In genomic region chr4:150582101-150582565, GRCh38 we compare ENCODE assay signal across 13 cellular contexts. TPM values are rescaled to one million over a fixed set of nuclear protein-coding genes. Genes with fewer than 3 reads are reported as not detected.
DNase-seq lines count a peak whose midpoint lies in the region; ATAC-seq, FAIRE-seq and TF ChIP-seq lines count a peak whose summit lies in the region.
"Had no signal": no experiment of that assay in that cellular context is flagged by ENCODE, and none has a peak within 500 bp of the region (broad histone marks: within the 10 kb centered on the region; RNA-seq: fewer than 3 reads in every experiment).

MAB21L2 (plus strand) TSS chr4:150582151; CDS start chr4:150583030, 879 bp downstream.

- H3K9me3 ChIP-seq in H9 (ENCODE audit: control insufficient read depth, low read depth, low read length) = no peaks in the 10 kb centered on the region
- H3K9me3 ChIP-seq in kidney (ENCODE audit: control insufficient read depth in 1 of 2, low read length in 2 of 2) = no peaks in the 10 kb centered on the region
- peaks cover 0 to 5% (median 3%) of the 10 kb centered on the region in 3 donors for H3K9me3 ChIP-seq in skeletal muscle tissue (ENCODE audit: control insufficient read depth in 3 of 3, low read length in 3 of 3)

- H3K36me3 Mint-ChIP-seq in H9 (ENCODE audit: insufficient read depth in 1 of 3, low read depth in 3 of 3) = no peaks in the 10 kb centered on the region; a peak in 1 of 7 replicates
- no peaks in the 10 kb centered on the region for H3K36me3 Mint-ChIP-seq in chondrocyte (ENCODE audit: low read depth)

- H2BK5ac ChIP-seq in H9 (ENCODE audit: insufficient read length, low read length) = no peak within 1 kb of the TSS

- WGBS in H9 (ENCODE audit: extremely low coverage, insufficient read length, low lambda C conversion rate) = no CpG with 5 or more reads among the region's 19 CpGs

- H3K9me3 Mint-ChIP-seq in H9 (peaks cover 0 to 3% of the 10 kb centered on the region in 2 experiments; a peak in 1 of 5 replicates), chondrocyte (ENCODE audit: low read depth) (no peaks in the 10 kb centered on the region)
- H3K9me3 Mint-ChIP-seq: activated CD8-positive, alpha-beta T cell treated with anti-CD3 and anti-CD28 coated beads for 36 hours; activated naive CD8-positive, alpha-beta T cell treated with anti-CD3 and anti-CD28 coated beads, Interleukin-2, amount 10 ng/mL, durations not matched to agents 7 days and 5 days had no signal

- H3K4me3 ChIP-seq in kidney (ENCODE audit: low read length in 2 of 2) (peak within 1 kb of the TSS; percentile 36 to 41), skeletal muscle tissue (ENCODE audit: low read length in 3 of 3) (peak within 1 kb of the TSS; percentile 46 to 62 (median 53))

- no peak within 1 kb of the TSS for H3T11ph ChIP-seq in H9 (ENCODE audit: low read length)

- TF ChIP-seq CTCF in H9 (conservative IDR thresholded peaks at IDR 0.05) (no peak), chondrocyte (IDR thresholded peaks at IDR 0.05) (peak; percentile 46), kidney (IDR thresholded peaks at IDR 0.05; ENCODE audit: borderline replicate concordance, extremely low read depth, insufficient read depth) (no peak)

- no peak within 1 kb of the TSS for H2AK5ac ChIP-seq in H9 (ENCODE audit: insufficient read length, low read length)

- no peak within 1 kb of the TSS for H3K56ac ChIP-seq in H9 (ENCODE audit: insufficient read length, low read depth, low read length)

- H2BK120ac ChIP-seq in H9 (ENCODE audit: low read depth, low read length, poor library complexity, severe bottlenecking) = no peak within 1 kb of the TSS

- no peak within 1 kb of the TSS for H2AFZ ChIP-seq in H9 (ENCODE audit: low read length)

- H3K4me1 ChIP-seq in H9 (ENCODE audit: insufficient read depth, low read length) (0 out of 2 replicates have a peak, but pooled peaks cover 2% of the 10 kb centered on the region), kidney (ENCODE audit: control insufficient read depth in 1 of 2, insufficient read depth in 1 of 2, low read depth in 1 of 2, low read length in 2 of 2) (no peaks in the 10 kb centered on the region), skeletal muscle tissue (ENCODE audit: control insufficient read depth in 3 of 3, insufficient read depth in 3 of 3, low read length in 3 of 3) (no peaks in the 10 kb centered on the region)

- H2BK12ac ChIP-seq in H9 (ENCODE audit: insufficient read length, low read depth, low read length) = no peak within 1 kb of the TSS

- H3K9ac ChIP-seq in H9 (ENCODE audit: extremely low read depth, insufficient read length, low read length) (no peak within 1 kb of the TSS), kidney (ENCODE audit: low read length in 2 of 2) (no peak within 1 kb of the TSS), skeletal muscle tissue (ENCODE audit: low read depth in 1 of 3, low read length in 3 of 3) (no peak within 1 kb of the TSS)

- no peak within 1 kb of the TSS for H4K5ac ChIP-seq in H9 (ENCODE audit: insufficient read length, low read depth, low read length)

- H2BK15ac ChIP-seq in H9 (ENCODE audit: low read depth, low read length) = no peak within 1 kb of the TSS

- peaks cover 81% of the 10 kb centered on the region for H3K27me3 Mint-ChIP-seq in H9 (ENCODE audit: low read depth)
- H3K27me3 Mint-ChIP-seq in chondrocyte (ENCODE audit: low read depth) = no peaks in the 10 kb centered on the region
- H3K27me3 Mint-ChIP-seq: activated CD8-positive, alpha-beta T cell treated with anti-CD3 and anti-CD28 coated beads for 36 hours; activated naive CD8-positive, alpha-beta T cell treated with anti-CD3 and anti-CD28 coated beads, Interleukin-2, amount 10 ng/mL, durations not matched to agents 7 days and 5 days had no signal

- H3K4ac ChIP-seq in H9 (ENCODE audit: low read depth, low read length) = no peak within 1 kb of the TSS

- H4K20me1 ChIP-seq in H9 (ENCODE audit: control insufficient read depth, insufficient read depth, insufficient read length) = peaks cover 4% of the 10 kb centered on the region

- no peaks in the 10 kb centered on the region for H3K79me1 ChIP-seq in H9 (ENCODE audit: insufficient read depth, low read depth, low read length, poor library complexity, severe bottlenecking)

- no peak within 1 kb of the TSS for H2BK20ac ChIP-seq in H9 (ENCODE audit: low read depth, low read length, poor library complexity, severe bottlenecking)

- in situ Hi-C loops in ACHN (cut with HindIII; ENCODE audit: low pct_ligation_motif_present, low pct_unique_long_range_greater_than_20kb, low sequenced_read_pairs) = no loop called here

- H3K4me1 Mint-ChIP-seq in H9 (peaks cover 48 to 67% of the 10 kb centered on the region in 2 experiments), chondrocyte (ENCODE audit: low read depth) (peaks cover 54% of the 10 kb centered on the region)
- H3K4me1 Mint-ChIP-seq: activated naive CD8-positive, alpha-beta T cell treated with anti-CD3 and anti-CD28 coated beads, Interleukin-2, amount 10 ng/mL, durations not matched to agents 7 days and 5 days had no signal

- H3K27ac Mint-ChIP-seq in H9 (no peak within 1 kb of the TSS), chondrocyte (ENCODE audit: unreplicated experiment) (peak within 1 kb of the TSS; percentile 92)
- H3K27ac Mint-ChIP-seq: activated CD8-positive, alpha-beta T cell treated with anti-CD3 and anti-CD28 coated beads for 36 hours; activated naive CD8-positive, alpha-beta T cell treated with anti-CD3 and anti-CD28 coated beads, Interleukin-2, amount 10 ng/mL, durations not matched to agents 7 days and 5 days had no signal

- DNase-seq in H9 (peak; percentile 31), chondrocyte (ENCODE audit: low spot score) (no peak), kidney (no peak), NCI-H2029 treated with DMSO at 0.1 percent for 48 hours (lab: John Stamatoyannopoulos, UW) (no peak), hypothalamus (lab: John Stamatoyannopoulos, UW) (no peak), ACHN (no peak)
- DNase-seq: activated CD8-positive, alpha-beta T cell treated with anti-CD3 and anti-CD28 coated beads for 36 hours; activated naive CD8-positive, alpha-beta T cell treated with anti-CD3 and anti-CD28 coated beads, Interleukin-2, amount 10 ng/mL, durations not matched to agents 7 days and 5 days; KG1; NCI-H345; occipital lobe had no signal

- H3K23ac ChIP-seq in H9 (ENCODE audit: insufficient read length, low read depth, low read length) = no peak within 1 kb of the TSS

- peak within 1 kb of the TSS; percentile 98 for H3K4me2 ChIP-seq in H9 (ENCODE audit: insufficient read depth, insufficient read length, low read length)

- no peak within 1 kb of the TSS for H4K8ac ChIP-seq in H9 (replicated peaks; ENCODE audit: insufficient read length, low read depth, low read length)

- no peak within 1 kb of the TSS for H3K14ac ChIP-seq in H9 (ENCODE audit: insufficient read depth, low read length)

- ATAC-seq in GM19328 (IDR thresholded peaks at IDR 0.05; ENCODE audit: unreplicated experiment) = no peak
- ATAC-seq: activated CD8-positive, alpha-beta T cell treated with anti-CD3 and anti-CD28 coated beads for 36 hours had no signal

- no peak for FAIRE-seq in kidney (lab: Jason Lieb, UNC)

- no peak within 1 kb of the TSS for H4K91ac ChIP-seq in H9 (ENCODE audit: insufficient read length, low read depth, low read length)

- intact Hi-C loops in kidney (cut with DNase I) = no loop called here

- no peak within 1 kb of the TSS for H3K18ac ChIP-seq in H9 (ENCODE audit: insufficient read length, low read depth, low read length)

- H3K36me3 ChIP-seq in kidney (ENCODE audit: control insufficient read depth in 1 of 2, insufficient read depth in 2 of 2, low read length in 2 of 2) = no peaks in the 10 kb centered on the region
- H3K36me3 ChIP-seq in skeletal muscle tissue (ENCODE audit: control insufficient read depth in 3 of 3, insufficient read depth in 3 of 3, low read length in 3 of 3) = peaks cover 3 to 5% (median 4%) of the 10 kb centered on the region in 3 donors

- H3K23me2 ChIP-seq in H9 (ENCODE audit: insufficient read length, low read depth, low read length, poor library complexity, severe bottlenecking) = peaks cover 35% of the 10 kb centered on the region

- H3K27me3 ChIP-seq in H9 (ENCODE audit: insufficient read depth, low read length) (peaks cover 30% of the 10 kb centered on the region; the same call in 1 of the 2 replicates), skeletal muscle tissue (ENCODE audit: control insufficient read depth in 3 of 3, insufficient read depth in 3 of 3, low read length in 3 of 3) (peaks cover 0 to 2% (median 0%) of the 10 kb centered on the region in 3 donors)

- no peak within 1 kb of the TSS for H3K27ac ChIP-seq in H9 (ENCODE audit: insufficient read length, low read depth, low read length)
- no peak within 1 kb of the TSS for H3K27ac ChIP-seq in kidney (ENCODE audit: low read depth in 2 of 2, low read length in 2 of 2)
- no peak within 1 kb of the TSS for H3K27ac ChIP-seq in skeletal muscle tissue (ENCODE audit: low read depth, low read length)

- H3K79me2 ChIP-seq in H9 (ENCODE audit: insufficient read depth, low read length) = no peaks in the 10 kb centered on the region

- H3K4me3 Mint-ChIP-seq in H9 (peak within 1 kb of the TSS; percentile 76 to 90), chondrocyte (ENCODE audit: unreplicated experiment) (peak within 1 kb of the TSS; percentile 85)
- H3K4me3 Mint-ChIP-seq: activated CD8-positive, alpha-beta T cell treated with anti-CD3 and anti-CD28 coated beads for 36 hours; activated naive CD8-positive, alpha-beta T cell treated with anti-CD3 and anti-CD28 coated beads, Interleukin-2, amount 10 ng/mL, durations not matched to agents 7 days and 5 days had no signal

RNA-seq across cellular contexts. Expression of gene MAB21L2, which starts in this region (rescaled TPM):
- total RNA-seq in H9 (2021) (not detected in 2 replicates), chondrocyte (4.2 to 48.3 TPM (median 4.6 TPM) in 3 replicates), kidney (0.09 TPM), skeletal muscle tissue (under 0.01 TPM)
- not detected for polyA plus RNA-seq in kidney (ENCODE audit: insufficient read depth, low read depth, low replicate concordance)
- total RNA-seq: activated CD8-positive, alpha-beta T cell treated with anti-CD3 and anti-CD28 coated beads for 36 hours; activated naive CD8-positive, alpha-beta T cell treated with anti-CD3 and anti-CD28 coated beads, Interleukin-2, amount 10 ng/mL, durations not matched to agents 7 days and 5 days; occipital lobe had no signal

Comparison
In these comparisons a context has a peak if more than half of its experiments do, and no peak if none do; other contexts are left out.
1. Peak in DNase-seq and H3K4me2 ChIP-seq in H9; RNA of the gene not detected or under 1 TPM.